Comparison of ENCODE assay signal across 9 cellular contexts in the genomic region with DNA sequence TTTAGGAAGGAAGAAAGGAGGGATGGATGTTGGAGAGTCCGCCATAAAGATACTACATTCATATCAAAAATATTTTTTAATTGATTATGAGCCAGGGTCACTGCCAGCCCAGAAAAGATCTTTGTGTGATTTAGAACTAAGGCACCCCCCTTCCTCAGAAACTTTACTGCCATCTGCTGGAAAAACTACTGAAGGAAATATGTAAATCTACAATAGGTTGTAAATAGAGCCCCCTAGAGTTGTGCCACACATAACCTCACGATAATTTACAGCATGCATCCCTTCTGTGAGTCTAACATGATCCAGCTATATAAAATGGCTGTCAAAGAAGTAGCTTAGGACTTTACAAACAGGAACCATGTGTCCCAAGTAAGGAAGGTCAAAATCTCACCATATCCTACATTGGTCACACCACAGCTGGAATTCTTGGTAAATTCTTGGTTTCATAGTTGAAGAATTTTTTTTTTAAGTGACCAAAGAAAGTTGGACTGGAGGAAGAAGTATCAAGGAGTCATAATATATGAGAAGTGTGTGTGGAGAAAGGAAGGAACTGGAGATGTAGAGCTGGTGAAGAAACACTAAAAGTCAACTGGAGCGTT.
A peak's percentile ranks its signal among the peaks of the same experiment; 100 is the strongest.
DNase-seq lines count a peak whose midpoint lies in the region; ATAC-seq and TF ChIP-seq lines count a peak whose summit lies in the region.
"Had no signal": no experiment of that assay in that cellular context is flagged by ENCODE, and none has a peak within 500 bp of the region (broad histone marks: within the 10 kb centered on the region; RNA-seq: fewer than 3 reads in every experiment).

No MANE protein-coding gene starts in this region.

- H3K4me1 ChIP-seq in mammary epithelial cell (ENCODE audit: insufficient read depth, low read length) (no peaks in the 10 kb centered on the region), neural progenitor cell (no peaks in the 10 kb centered on the region)

- no peaks in the 10 kb centered on the region for H3K4me1 Mint-ChIP-seq in neural progenitor cell
- no peaks in the 10 kb centered on the region for H3K4me1 Mint-ChIP-seq in activated CD8-positive, alpha-beta T cell treated with anti-CD3 and anti-CD28 coated beads, Interleukin-2, amount 10 ng/mL, durations not matched to agents 7 days and 5 days (ENCODE audit: low read depth)

- no peaks in the 10 kb centered on the region for H3F3A ChIP-seq in neural progenitor cell (ENCODE audit: low read depth)

- dilution Hi-C loops in mammary epithelial cell (cut with HindIII; ENCODE audit: low sequenced_read_pairs) = no loop called here

- H3K36me3 ChIP-seq in mammary epithelial cell (ENCODE audit: insufficient read depth, low read length) (no peaks in the 10 kb centered on the region), neural progenitor cell (no peaks in the 10 kb centered on the region)
- H3K36me3 ChIP-seq: neutrophil had no signal

- POLR2A ChIA-PET in activated CD8-positive, alpha-beta T cell treated with anti-CD3 and anti-CD28 coated beads, Interleukin-2, amount 10 ng/mL, durations not matched to agents 7 days and 5 days (lab: Charles Lee) = no interaction called here

- H3K4me2 ChIP-seq in mammary epithelial cell (ENCODE audit: insufficient read depth, low read depth, low read length) (no peak overlapping the region), neural progenitor cell (no peak overlapping the region)

- H3K9me3 ChIP-seq in mammary epithelial cell (replicated peaks; ENCODE audit: insufficient read depth, low read length) = no peaks in the 10 kb centered on the region
- H3K9me3 ChIP-seq in neural progenitor cell (ENCODE audit: low read depth) = no peaks in the 10 kb centered on the region
- H3K9me3 ChIP-seq: neutrophil had no signal

- no peaks in the 10 kb centered on the region for H3K79me2 ChIP-seq in mammary epithelial cell (ENCODE audit: insufficient read depth, low read length)
- H3K79me2 ChIP-seq in neural progenitor cell (ENCODE audit: low read depth) = no peaks in the 10 kb centered on the region

- H3K27ac ChIP-seq in mammary epithelial cell (ENCODE audit: insufficient read depth, low read depth, low read length) = no peak overlapping the region
- H3K27ac ChIP-seq in neural progenitor cell = no peak overlapping the region
- H3K27ac ChIP-seq: neutrophil had no signal

- no peaks in the 10 kb centered on the region for H4K20me1 ChIP-seq in mammary epithelial cell (ENCODE audit: insufficient read depth, low read length)
- no peaks in the 10 kb centered on the region for H4K20me1 ChIP-seq in neural progenitor cell (ENCODE audit: low read depth)

- no peak overlapping the region for H3K4me3 ChIP-seq in mammary epithelial cell (replicated peaks in 1 of 3; ENCODE audit: insufficient read depth in 1 of 3, low read depth in 2 of 3, low read length in 3 of 3)
- H3K4me3 ChIP-seq in neural progenitor cell = no peak overlapping the region

- H3K27me3 ChIP-seq in mammary epithelial cell (ENCODE audit: insufficient read depth, low read length) (no peaks in the 10 kb centered on the region), neural progenitor cell (no peaks in the 10 kb centered on the region)

- intact Hi-C loops in mammary epithelial cell (cut with micrococcal nuclease) = loop anchor here (1.0 to 5.0 kb wide), 5 partner anchors 71 to 448 kb away; no protein-coding TSS in a partner anchor

- peak; percentile 58 for DNase-seq in EL
- DNase-seq in NCI-H1092 treated with DMSO at 0.1 percent for 48 hours (lab: John Stamatoyannopoulos, UW) = peak; percentile 42
- DNase-seq in mammary epithelial cell = peak; percentile 8
- DNase-seq in neural progenitor cell (ENCODE audit: low spot score) = peak; percentile 28
- no peak for DNase-seq in activated CD4-positive, alpha-beta T cell treated with anti-CD3 and anti-CD28 coated beads, Interleukin-2, amount 50 U/mL, for 48 hours
- DNase-seq in hepatic stellate cell (ENCODE audit: low spot score) = no peak
- no peak for DNase-seq in activated CD8-positive, alpha-beta T cell treated with anti-CD3 and anti-CD28 coated beads, Interleukin-2, amount 10 ng/mL, durations not matched to agents 7 days and 5 days

- 90% methylated on average over 3 of the region's 3 CpGs for WGBS in mammary epithelial cell (ENCODE audit: low coverage, missing lambda C conversion rate)

- in situ Hi-C loops in mammary epithelial cell (cut with MboI; ENCODE audit: low sequenced_read_pairs in 2 of 2) = no loop called here

- H3K27me3 Mint-ChIP-seq in neural progenitor cell (ENCODE audit: insufficient read depth, low read depth) = peaks cover 2% of the 10 kb centered on the region
- no peaks in the 10 kb centered on the region for H3K27me3 Mint-ChIP-seq in activated CD8-positive, alpha-beta T cell treated with anti-CD3 and anti-CD28 coated beads, Interleukin-2, amount 10 ng/mL, durations not matched to agents 7 days and 5 days (ENCODE audit: low read depth)

- H2AFZ ChIP-seq in mammary epithelial cell (ENCODE audit: low read depth, low read length) = no peak overlapping the region
- H2AFZ ChIP-seq in neural progenitor cell (replicated peaks) = no peak overlapping the region

- CTCF ChIA-PET in mammary epithelial cell (lab: Charles Lee; ENCODE audit: low non-redundant PET) = interaction anchor here (0.5 to 0.8 kb wide), 2 partner anchors 61 to 448 kb away, joined by 4 read pairs; no protein-coding TSS in a partner anchor
- CTCF ChIA-PET in activated CD8-positive, alpha-beta T cell treated with anti-CD3 and anti-CD28 coated beads, Interleukin-2, amount 10 ng/mL, durations not matched to agents 7 days and 5 days (lab: Charles Lee) = no interaction called here

- no peaks in the 10 kb centered on the region for H3K36me3 Mint-ChIP-seq in neural progenitor cell
- no peaks in the 10 kb centered on the region for H3K36me3 Mint-ChIP-seq in activated CD8-positive, alpha-beta T cell treated with anti-CD3 and anti-CD28 coated beads, Interleukin-2, amount 10 ng/mL, durations not matched to agents 7 days and 5 days (ENCODE audit: low read depth)

- H3K4me3 Mint-ChIP-seq in neural progenitor cell = no peak overlapping the region
- no peak overlapping the region for H3K4me3 Mint-ChIP-seq in activated CD8-positive, alpha-beta T cell treated with anti-CD3 and anti-CD28 coated beads, Interleukin-2, amount 10 ng/mL, durations not matched to agents 7 days and 5 days

- no TSS peak for BruUV-seq in mammary epithelial cell (replicated peaks; lab: Mats Ljungman, UMichigan)

- no peak for ATAC-seq in activated CD8-positive, alpha-beta T cell treated with anti-CD3 and anti-CD28 coated beads, Interleukin-2, amount 10 ng/mL, durations not matched to agents 7 days and 5 days
- no peak for ATAC-seq in GM21528 (IDR thresholded peaks at IDR 0.05; ENCODE audit: low FRiP score, unreplicated experiment)

- no peak overlapping the region for H3K9ac ChIP-seq in mammary epithelial cell (ENCODE audit: insufficient read depth, low read length)
- H3K9ac ChIP-seq in neural progenitor cell = no peak overlapping the region

- no peaks in the 10 kb centered on the region for H3K9me3 Mint-ChIP-seq in neural progenitor cell
- H3K9me3 Mint-ChIP-seq in activated CD8-positive, alpha-beta T cell treated with anti-CD3 and anti-CD28 coated beads, Interleukin-2, amount 10 ng/mL, durations not matched to agents 7 days and 5 days (ENCODE audit: insufficient read depth) = no peaks in the 10 kb centered on the region

- TF ChIP-seq CTCF in mammary epithelial cell (conservative IDR thresholded peaks at IDR 0.05 in 1 of 2, IDR thresholded peaks at IDR 0.05 in 1 of 2; ENCODE audit: extremely low read depth in 1 of 2, insufficient read depth in 1 of 2, low read depth in 1 of 2, low read length in 2 of 2) (peak; percentile 18 to 55), neural progenitor cell (IDR thresholded peaks at IDR 0.05) (peak; percentile 52)

- no peak overlapping the region for H3K27ac Mint-ChIP-seq in neural progenitor cell
- H3K27ac Mint-ChIP-seq in activated CD8-positive, alpha-beta T cell treated with anti-CD3 and anti-CD28 coated beads, Interleukin-2, amount 10 ng/mL, durations not matched to agents 7 days and 5 days = no peak overlapping the region

Comparison
In these comparisons a context has a peak if more than half of its experiments do, and no peak if none do; other contexts are left out.
1. DNase-seq: peak in EL (single experiment), NCI-H1092 treated with DMSO at 0.1 percent for 48 hours (single experiment), mammary epithelial cell (single experiment) and neural progenitor cell (single experiment); none in activated CD4-positive, alpha-beta T cell treated with anti-CD3 and anti-CD28 coated beads, Interleukin-2, amount 50 U/mL, for 48 hours (0 of 2), hepatic stellate cell (single experiment) and activated CD8-positive, alpha-beta T cell treated with anti-CD3 and anti-CD28 coated beads, Interleukin-2, amount 10 ng/mL, durations not matched to agents 7 days and 5 days (single experiment).